1 cellular context compared by ENCODE assay signal in the genomic region with DNA sequence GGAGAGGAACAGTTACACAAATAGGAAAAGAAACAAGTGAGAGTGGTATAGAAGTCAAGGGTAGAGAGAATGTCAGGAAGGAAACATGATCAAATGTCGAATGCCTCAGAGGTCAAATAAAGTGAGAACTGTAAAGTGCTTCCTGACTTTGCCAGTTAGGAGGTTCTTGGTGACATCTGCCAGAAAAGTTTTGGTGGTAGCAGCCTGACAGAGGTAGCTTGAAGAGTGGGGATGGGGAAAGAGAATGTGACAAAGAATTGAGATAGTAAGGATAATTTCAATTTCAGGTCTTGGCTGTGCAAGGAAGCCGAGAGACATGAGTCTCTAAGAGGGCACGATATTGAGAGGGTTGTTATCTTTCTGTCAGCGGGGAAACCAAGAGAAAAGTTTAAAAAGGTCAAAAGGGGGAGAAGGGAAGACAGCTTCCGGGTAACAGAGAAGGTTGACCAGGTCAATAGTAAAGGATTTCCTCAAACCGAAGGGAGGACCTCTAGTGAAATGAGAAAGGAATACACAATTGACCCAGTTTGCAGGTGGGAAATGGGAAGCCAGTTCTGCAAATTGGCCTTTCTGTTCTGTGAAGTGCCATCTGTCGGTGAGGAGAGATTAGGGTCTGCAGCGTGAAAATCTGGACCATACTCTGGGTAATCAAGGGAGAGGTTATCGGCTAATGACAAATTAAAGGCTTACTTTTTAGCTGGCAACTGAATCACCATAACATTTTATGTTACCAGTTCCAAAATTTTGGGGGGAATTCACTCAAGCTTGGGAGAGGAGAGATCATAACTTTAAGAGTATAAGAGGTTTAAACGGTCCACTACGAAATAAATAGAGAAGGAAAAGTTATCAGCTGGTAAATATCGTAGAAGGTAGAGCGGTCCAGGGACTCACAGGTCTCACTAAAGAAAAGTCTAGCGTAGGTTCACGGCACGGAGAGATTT.
TF ChIP-seq lines count a peak whose summit lies in the region.

No MANE protein-coding gene starts in this region.

TF ChIP-seq in HepG2, 621 proteins besides CTCF, POLR2A, EP300 and RAD21 (continued from another document and continues in another):
- TF ChIP-seq, protein P1, sequence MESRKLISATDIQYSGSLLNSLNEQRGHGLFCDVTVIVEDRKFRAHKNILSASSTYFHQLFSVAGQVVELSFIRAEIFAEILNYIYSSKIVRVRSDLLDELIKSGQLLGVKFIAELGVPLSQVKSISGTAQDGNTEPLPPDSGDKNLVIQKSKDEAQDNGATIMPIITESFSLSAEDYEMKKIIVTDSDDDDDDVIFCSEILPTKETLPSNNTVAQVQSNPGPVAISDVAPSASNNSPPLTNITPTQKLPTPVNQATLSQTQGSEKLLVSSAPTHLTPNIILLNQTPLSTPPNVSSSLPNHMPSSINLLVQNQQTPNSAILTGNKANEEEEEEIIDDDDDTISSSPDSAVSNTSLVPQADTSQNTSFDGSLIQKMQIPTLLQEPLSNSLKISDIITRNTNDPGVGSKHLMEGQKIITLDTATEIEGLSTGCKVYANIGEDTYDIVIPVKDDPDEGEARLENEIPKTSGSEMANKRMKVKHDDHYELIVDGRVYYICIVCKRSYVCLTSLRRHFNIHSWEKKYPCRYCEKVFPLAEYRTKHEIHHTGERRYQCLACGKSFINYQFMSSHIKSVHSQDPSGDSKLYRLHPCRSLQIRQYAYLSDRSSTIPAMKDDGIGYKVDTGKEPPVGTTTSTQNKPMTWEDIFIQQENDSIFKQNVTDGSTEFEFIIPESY (CRISPR knock-in tag; IDR thresholded peaks at IDR 0.05), result no peak
- TF ChIP-seq, protein P2, sequence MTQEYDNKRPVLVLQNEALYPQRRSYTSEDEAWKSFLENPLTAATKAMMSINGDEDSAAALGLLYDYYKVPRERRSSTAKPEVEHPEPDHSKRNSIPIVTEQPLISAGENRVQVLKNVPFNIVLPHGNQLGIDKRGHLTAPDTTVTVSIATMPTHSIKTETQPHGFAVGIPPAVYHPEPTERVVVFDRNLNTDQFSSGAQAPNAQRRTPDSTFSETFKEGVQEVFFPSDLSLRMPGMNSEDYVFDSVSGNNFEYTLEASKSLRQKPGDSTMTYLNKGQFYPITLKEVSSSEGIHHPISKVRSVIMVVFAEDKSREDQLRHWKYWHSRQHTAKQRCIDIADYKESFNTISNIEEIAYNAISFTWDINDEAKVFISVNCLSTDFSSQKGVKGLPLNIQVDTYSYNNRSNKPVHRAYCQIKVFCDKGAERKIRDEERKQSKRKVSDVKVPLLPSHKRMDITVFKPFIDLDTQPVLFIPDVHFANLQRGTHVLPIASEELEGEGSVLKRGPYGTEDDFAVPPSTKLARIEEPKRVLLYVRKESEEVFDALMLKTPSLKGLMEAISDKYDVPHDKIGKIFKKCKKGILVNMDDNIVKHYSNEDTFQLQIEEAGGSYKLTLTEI (CRISPR knock-in tag; conservative IDR thresholded peaks at IDR 0.05), result no peak
- TF ChIP-seq ZFP90 (CRISPR knock-in tag; IDR thresholded peaks at IDR 0.05; ENCODE audit: borderline replicate concordance) (no peak), EED (CRISPR knock-in tag; IDR thresholded peaks at IDR 0.05) (no peak), TGIF2 (CRISPR knock-in tag; IDR thresholded peaks at IDR 0.05) (no peak), MXD4 (CRISPR knock-in tag; IDR thresholded peaks at IDR 0.05) (no peak), MBD4 (IDR thresholded peaks at IDR 0.05; ENCODE audit: borderline replicate concordance, low read length) (no peak), HES4 (CRISPR knock-in tag; IDR thresholded peaks at IDR 0.05; ENCODE audit: borderline replicate concordance) (no peak), ZMYM2 (CRISPR knock-in tag; IDR thresholded peaks at IDR 0.05) (0 out of 2 replicates have a peak, but pooled peaks have one; percentile 18), ZNF274 (CRISPR knock-in tag; IDR thresholded peaks at IDR 0.05) (no peak), FOXK1 (CRISPR knock-in tag; IDR thresholded peaks at IDR 0.05; ENCODE audit: borderline replicate concordance, low read depth) (peak; percentile 16; the same call in 1 of the 2 replicates), NR2C2 (CRISPR knock-in tag; IDR thresholded peaks at IDR 0.05; ENCODE audit: borderline replicate concordance) (peak; percentile 93), ZBTB42 (CRISPR knock-in tag; IDR thresholded peaks at IDR 0.05) (no peak), TOE1 (CRISPR knock-in tag; IDR thresholded peaks at IDR 0.05) (no peak), MAFG (CRISPR knock-in tag; IDR thresholded peaks at IDR 0.05) (no peak), CREB1 (IDR thresholded peaks at IDR 0.05) (no peak), CREB1 (CRISPR knock-in tag; IDR thresholded peaks at IDR 0.05) (no peak), FOSL2 (CRISPR knock-in tag; IDR thresholded peaks at IDR 0.05) (no peak), ZNF776 (CRISPR knock-in tag; IDR thresholded peaks at IDR 0.05) (no peak), KLF12 (CRISPR knock-in tag; IDR thresholded peaks at IDR 0.05; ENCODE audit: borderline replicate concordance) (no peak), IRX3 (CRISPR knock-in tag; IDR thresholded peaks at IDR 0.05; ENCODE audit: borderline replicate concordance, low read depth) (no peak), CHD2 (IDR thresholded peaks at IDR 0.05; ENCODE audit: low read depth, low read length) (no peak), ZNF543 (CRISPR knock-in tag; IDR thresholded peaks at IDR 0.05) (no peak), CBFB (CRISPR knock-in tag; IDR thresholded peaks at IDR 0.05) (no peak), ZMYM3 (CRISPR knock-in tag; IDR thresholded peaks at IDR 0.05) (peak; percentile 9; the same call in 1 of the 2 replicates), GTF2F1 (IDR thresholded peaks at IDR 0.05; ENCODE audit: low read length) (no peak)
- TF ChIP-seq, protein P3, sequence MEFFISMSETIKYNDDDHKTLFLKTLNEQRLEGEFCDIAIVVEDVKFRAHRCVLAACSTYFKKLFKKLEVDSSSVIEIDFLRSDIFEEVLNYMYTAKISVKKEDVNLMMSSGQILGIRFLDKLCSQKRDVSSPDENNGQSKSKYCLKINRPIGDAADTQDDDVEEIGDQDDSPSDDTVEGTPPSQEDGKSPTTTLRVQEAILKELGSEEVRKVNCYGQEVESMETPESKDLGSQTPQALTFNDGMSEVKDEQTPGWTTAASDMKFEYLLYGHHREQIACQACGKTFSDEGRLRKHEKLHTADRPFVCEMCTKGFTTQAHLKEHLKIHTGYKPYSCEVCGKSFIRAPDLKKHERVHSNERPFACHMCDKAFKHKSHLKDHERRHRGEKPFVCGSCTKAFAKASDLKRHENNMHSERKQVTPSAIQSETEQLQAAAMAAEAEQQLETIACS (CRISPR knock-in tag; IDR thresholded peaks at IDR 0.05), result no peak
- TF ChIP-seq, protein P4, sequence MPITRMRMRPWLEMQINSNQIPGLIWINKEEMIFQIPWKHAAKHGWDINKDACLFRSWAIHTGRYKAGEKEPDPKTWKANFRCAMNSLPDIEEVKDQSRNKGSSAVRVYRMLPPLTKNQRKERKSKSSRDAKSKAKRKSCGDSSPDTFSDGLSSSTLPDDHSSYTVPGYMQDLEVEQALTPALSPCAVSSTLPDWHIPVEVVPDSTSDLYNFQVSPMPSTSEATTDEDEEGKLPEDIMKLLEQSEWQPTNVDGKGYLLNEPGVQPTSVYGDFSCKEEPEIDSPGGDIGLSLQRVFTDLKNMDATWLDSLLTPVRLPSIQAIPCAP (CRISPR knock-in tag; IDR thresholded peaks at IDR 0.05; ENCODE audit: low read depth), result no peak
- TF ChIP-seq, protein P5, sequence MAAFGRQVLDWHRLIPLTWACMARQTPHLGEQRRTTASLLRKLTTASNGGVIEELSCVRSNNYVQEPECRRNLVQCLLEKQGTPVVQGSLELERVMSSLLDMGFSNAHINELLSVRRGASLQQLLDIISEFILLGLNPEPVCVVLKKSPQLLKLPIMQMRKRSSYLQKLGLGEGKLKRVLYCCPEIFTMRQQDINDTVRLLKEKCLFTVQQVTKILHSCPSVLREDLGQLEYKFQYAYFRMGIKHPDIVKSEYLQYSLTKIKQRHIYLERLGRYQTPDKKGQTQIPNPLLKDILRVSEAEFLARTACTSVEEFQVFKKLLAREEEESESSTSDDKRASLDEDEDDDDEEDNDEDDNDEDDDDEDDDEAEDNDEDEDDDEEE (CRISPR knock-in tag; IDR thresholded peaks at IDR 0.05), result no peak
- TF ChIP-seq, protein P6, sequence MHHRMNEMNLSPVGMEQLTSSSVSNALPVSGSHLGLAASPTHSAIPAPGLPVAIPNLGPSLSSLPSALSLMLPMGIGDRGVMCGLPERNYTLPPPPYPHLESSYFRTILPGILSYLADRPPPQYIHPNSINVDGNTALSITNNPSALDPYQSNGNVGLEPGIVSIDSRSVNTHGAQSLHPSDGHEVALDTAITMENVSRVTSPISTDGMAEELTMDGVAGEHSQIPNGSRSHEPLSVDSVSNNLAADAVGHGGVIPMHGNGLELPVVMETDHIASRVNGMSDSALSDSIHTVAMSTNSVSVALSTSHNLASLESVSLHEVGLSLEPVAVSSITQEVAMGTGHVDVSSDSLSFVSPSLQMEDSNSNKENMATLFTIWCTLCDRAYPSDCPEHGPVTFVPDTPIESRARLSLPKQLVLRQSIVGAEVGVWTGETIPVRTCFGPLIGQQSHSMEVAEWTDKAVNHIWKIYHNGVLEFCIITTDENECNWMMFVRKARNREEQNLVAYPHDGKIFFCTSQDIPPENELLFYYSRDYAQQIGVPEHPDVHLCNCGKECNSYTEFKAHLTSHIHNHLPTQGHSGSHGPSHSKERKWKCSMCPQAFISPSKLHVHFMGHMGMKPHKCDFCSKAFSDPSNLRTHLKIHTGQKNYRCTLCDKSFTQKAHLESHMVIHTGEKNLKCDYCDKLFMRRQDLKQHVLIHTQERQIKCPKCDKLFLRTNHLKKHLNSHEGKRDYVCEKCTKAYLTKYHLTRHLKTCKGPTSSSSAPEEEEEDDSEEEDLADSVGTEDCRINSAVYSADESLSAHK (CRISPR knock-in tag; IDR thresholded peaks at IDR 0.05; ENCODE audit: borderline replicate concordance), result no peak
- TF ChIP-seq, protein P7, sequence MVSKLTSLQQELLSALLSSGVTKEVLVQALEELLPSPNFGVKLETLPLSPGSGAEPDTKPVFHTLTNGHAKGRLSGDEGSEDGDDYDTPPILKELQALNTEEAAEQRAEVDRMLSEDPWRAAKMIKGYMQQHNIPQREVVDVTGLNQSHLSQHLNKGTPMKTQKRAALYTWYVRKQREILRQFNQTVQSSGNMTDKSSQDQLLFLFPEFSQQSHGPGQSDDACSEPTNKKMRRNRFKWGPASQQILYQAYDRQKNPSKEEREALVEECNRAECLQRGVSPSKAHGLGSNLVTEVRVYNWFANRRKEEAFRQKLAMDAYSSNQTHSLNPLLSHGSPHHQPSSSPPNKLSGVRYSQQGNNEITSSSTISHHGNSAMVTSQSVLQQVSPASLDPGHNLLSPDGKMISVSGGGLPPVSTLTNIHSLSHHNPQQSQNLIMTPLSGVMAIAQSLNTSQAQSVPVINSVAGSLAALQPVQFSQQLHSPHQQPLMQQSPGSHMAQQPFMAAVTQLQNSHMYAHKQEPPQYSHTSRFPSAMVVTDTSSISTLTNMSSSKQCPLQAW (CRISPR knock-in tag; IDR thresholded peaks at IDR 0.05), result peak; percentile 61; the same call in 1 of the 2 replicates
- TF ChIP-seq, protein P8, sequence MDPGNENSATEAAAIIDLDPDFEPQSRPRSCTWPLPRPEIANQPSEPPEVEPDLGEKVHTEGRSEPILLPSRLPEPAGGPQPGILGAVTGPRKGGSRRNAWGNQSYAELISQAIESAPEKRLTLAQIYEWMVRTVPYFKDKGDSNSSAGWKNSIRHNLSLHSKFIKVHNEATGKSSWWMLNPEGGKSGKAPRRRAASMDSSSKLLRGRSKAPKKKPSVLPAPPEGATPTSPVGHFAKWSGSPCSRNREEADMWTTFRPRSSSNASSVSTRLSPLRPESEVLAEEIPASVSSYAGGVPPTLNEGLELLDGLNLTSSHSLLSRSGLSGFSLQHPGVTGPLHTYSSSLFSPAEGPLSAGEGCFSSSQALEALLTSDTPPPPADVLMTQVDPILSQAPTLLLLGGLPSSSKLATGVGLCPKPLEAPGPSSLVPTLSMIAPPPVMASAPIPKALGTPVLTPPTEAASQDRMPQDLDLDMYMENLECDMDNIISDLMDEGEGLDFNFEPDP (CRISPR knock-in tag; conservative IDR thresholded peaks at IDR 0.05), result peak; percentile 97
- TF ChIP-seq, protein P9, sequence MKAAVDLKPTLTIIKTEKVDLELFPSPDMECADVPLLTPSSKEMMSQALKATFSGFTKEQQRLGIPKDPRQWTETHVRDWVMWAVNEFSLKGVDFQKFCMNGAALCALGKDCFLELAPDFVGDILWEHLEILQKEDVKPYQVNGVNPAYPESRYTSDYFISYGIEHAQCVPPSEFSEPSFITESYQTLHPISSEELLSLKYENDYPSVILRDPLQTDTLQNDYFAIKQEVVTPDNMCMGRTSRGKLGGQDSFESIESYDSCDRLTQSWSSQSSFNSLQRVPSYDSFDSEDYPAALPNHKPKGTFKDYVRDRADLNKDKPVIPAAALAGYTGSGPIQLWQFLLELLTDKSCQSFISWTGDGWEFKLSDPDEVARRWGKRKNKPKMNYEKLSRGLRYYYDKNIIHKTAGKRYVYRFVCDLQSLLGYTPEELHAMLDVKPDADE (CRISPR knock-in tag; IDR thresholded peaks at IDR 0.05), result no peak
- TF ChIP-seq, protein P10, sequence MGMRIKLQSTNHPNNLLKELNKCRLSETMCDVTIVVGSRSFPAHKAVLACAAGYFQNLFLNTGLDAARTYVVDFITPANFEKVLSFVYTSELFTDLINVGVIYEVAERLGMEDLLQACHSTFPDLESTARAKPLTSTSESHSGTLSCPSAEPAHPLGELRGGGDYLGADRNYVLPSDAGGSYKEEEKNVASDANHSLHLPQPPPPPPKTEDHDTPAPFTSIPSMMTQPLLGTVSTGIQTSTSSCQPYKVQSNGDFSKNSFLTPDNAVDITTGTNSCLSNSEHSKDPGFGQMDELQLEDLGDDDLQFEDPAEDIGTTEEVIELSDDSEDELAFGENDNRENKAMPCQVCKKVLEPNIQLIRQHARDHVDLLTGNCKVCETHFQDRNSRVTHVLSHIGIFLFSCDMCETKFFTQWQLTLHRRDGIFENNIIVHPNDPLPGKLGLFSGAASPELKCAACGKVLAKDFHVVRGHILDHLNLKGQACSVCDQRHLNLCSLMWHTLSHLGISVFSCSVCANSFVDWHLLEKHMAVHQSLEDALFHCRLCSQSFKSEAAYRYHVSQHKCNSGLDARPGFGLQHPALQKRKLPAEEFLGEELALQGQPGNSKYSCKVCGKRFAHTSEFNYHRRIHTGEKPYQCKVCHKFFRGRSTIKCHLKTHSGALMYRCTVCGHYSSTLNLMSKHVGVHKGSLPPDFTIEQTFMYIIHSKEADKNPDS (CRISPR knock-in tag; IDR thresholded peaks at IDR 0.05), result peak; percentile 44; the same call in 1 of the 2 replicates
- TF ChIP-seq, protein P11, sequence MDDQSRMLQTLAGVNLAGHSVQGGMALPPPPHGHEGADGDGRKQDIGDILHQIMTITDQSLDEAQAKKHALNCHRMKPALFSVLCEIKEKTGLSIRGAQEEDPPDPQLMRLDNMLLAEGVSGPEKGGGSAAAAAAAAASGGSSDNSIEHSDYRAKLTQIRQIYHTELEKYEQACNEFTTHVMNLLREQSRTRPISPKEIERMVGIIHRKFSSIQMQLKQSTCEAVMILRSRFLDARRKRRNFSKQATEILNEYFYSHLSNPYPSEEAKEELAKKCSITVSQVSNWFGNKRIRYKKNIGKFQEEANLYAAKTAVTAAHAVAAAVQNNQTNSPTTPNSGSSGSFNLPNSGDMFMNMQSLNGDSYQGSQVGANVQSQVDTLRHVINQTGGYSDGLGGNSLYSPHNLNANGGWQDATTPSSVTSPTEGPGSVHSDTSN (CRISPR knock-in tag; IDR thresholded peaks at IDR 0.05; ENCODE audit: borderline replicate concordance), result no peak
- TF ChIP-seq, protein P12, sequence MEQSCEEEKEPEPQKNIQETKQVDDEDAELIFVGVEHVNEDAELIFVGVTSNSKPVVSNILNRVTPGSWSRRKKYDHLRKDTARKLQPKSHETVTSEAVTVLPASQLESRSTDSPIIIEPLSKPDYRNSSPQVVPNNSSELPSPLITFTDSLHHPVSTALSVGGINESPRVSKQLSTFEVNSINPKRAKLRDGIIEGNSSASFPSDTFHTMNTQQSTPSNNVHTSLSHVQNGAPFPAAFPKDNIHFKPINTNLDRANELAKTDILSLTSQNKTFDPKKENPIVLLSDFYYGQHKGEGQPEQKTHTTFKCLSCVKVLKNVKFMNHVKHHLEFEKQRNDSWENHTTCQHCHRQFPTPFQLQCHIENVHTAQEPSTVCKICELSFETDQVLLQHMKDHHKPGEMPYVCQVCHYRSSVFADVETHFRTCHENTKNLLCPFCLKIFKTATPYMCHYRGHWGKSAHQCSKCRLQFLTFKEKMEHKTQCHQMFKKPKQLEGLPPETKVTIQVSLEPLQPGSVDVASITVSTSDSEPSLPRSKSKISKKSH (CRISPR knock-in tag; IDR thresholded peaks at IDR 0.05; ENCODE audit: borderline replicate concordance), result no peak
